ENCODE assay signal across 9 cellular contexts in the genomic region with DNA sequence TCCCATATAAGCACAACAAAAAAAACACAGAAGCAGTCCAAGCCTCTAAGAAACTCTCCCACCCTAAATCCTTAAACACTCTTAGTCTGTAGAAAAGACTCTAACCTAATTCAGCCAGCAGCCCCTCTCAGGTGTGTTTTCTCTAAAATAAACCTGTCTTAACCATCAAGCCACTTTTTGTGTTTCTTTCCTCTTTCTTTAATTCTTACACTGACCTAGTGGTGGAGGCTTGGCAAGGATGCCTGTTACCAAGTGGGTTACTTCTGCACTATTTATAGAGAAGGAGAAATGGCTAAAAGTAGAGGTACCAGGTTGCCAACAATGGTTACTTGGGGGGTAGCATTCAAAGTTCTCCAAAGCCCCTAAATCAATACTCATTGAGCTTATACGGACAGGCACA. TPM values are rescaled to one million over a fixed set of nuclear protein-coding genes. Genes with fewer than 3 reads are reported as not detected.
"Had no signal": no experiment of that assay in that cellular context is flagged by ENCODE, and none has a peak within 500 bp of the region (broad histone marks: within the 10 kb centered on the region; RNA-seq: fewer than 3 reads in every experiment).

No MANE protein-coding gene starts in this region.

- FAIRE-seq: G401.6, GM12878, GM12891, GM12892, GM18507, GM19239 had no signal

- ATAC-seq: GM12878 had no signal

- DNase-seq: GDM1, GF-D8 had no signal

- H3K4me3 ChIP-seq: GM12878 had no signal

RNA-seq across cellular contexts. Expression of gene ADGRE2, which starts 44.8 kb away (rescaled TPM):
- total RNA-seq: G401 had no signal

RNA-seq across cellular contexts. Expression of gene ADGRE3, which starts 58.9 kb away (rescaled TPM):
- total RNA-seq: G401, GM12878 had no signal
